Comparison of ENCODE assay signal across 15 cellular contexts in the genomic region with DNA sequence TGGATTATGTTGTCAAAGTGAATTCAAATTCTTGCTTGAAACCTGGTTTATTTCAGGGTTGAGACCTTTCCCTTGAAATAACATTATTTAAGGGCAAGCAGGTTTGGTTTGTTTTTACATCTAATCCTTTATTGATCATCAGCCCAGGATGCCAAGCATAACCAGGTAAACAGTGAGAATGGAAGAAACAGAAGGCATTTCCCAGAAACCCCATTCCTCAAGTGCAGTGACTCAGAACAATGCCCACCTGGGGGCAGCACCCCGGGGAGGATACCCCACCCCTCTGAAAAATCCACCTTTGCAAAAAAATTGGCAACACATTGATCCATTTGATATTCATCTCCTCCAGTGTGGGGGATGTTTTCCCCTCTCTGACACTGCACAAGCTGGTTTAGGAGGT. TPM values are rescaled to one million over a fixed set of nuclear protein-coding genes. Genes with fewer than 3 reads are reported as not detected.
DNase-seq lines count a peak whose midpoint lies in the region; ATAC-seq, FAIRE-seq and TF ChIP-seq lines count a peak whose summit lies in the region.
"Had no signal": no experiment of that assay in that cellular context is flagged by ENCODE, and none has a peak within 500 bp of the region (broad histone marks: within the 10 kb centered on the region; RNA-seq: fewer than 3 reads in every experiment).

No MANE protein-coding gene starts in this region.

- no peak overlapping the region for H3K4ac ChIP-seq in mesendoderm (ENCODE audit: low read depth, low read length)

- H3K79me1 ChIP-seq in mesendoderm (ENCODE audit: low read length), result no peaks in the 10 kb centered on the region

- peaks cover 7% of the 10 kb centered on the region for H3K36me3 ChIP-seq in WERI-Rb-1
- H3K36me3 ChIP-seq in mesendoderm (ENCODE audit: control insufficient read depth, insufficient read depth, low read length), result no peaks in the 10 kb centered on the region
- H3K36me3 ChIP-seq in GM23248 (ENCODE audit: low read depth), result no peaks in the 10 kb centered on the region

- no peak overlapping the region for H2BK5ac ChIP-seq in mesendoderm (ENCODE audit: low read length)

- H2AFZ ChIP-seq in GM23248, result no peak overlapping the region

- H2BK15ac ChIP-seq in mesendoderm (replicated peaks; ENCODE audit: low read depth), result no peak overlapping the region

- DNase-seq in D721Med (ENCODE audit: insufficient read length, low spot score) (no peak), GM13977 (ENCODE audit: low spot score) (no peak), WERI-Rb-1 (no peak), mesendoderm (peak; percentile 20), GM23248 (no peak), activated gamma-delta T cell treated with Interleukin-2 at 50 U/mL for 16 hours (no peak)
- no peak for DNase-seq in CD4-positive, alpha-beta T cell
- DNase-seq: activated CD4-positive, alpha-beta T cell treated with anti-CD3 and anti-CD28 coated beads, Interleukin-2, amount 50 U/mL, for 4 hours; COR-L47; dermis blood vessel endothelial cell; NCI-H1930; T-helper 1 cell had no signal

- H3F3A ChIP-seq in GM23248 (ENCODE audit: insufficient read depth), result no peaks in the 10 kb centered on the region

- no peaks in the 10 kb centered on the region for H3K4me1 Mint-ChIP-seq in CD4-positive, alpha-beta T cell (ENCODE audit: low read depth)

- no CpG with 5 or more reads among the region's 1 CpG for WGBS in mesendoderm (ENCODE audit: extremely low coverage, insufficient coverage, low lambda C conversion rate)
- 0 to 5% methylated on average over 1 of the region's 1 CpG for WGBS in GM23248 (ENCODE audit: low coverage in 1 of 2, low lambda C conversion rate in 2 of 2, missing lambda C conversion rate in 2 of 2), 2 experiments

- H3K4me3 ChIP-seq in WERI-Rb-1 (ENCODE audit: low read depth, low read length) (no peak overlapping the region), mesendoderm (ENCODE audit: low read length) (no peak overlapping the region), GM23248 (no peak overlapping the region)
- H3K4me3 ChIP-seq: HAP-1, thoracic aorta had no signal

- H2AK5ac ChIP-seq in mesendoderm (ENCODE audit: low read length), result no peak overlapping the region

- no peaks in the 10 kb centered on the region for H3K79me2 ChIP-seq in mesendoderm (ENCODE audit: control insufficient read depth, insufficient read depth, low read length)
- no peaks in the 10 kb centered on the region for H3K79me2 ChIP-seq in GM23248 (ENCODE audit: insufficient read depth)

- ATAC-seq in GM21737 (IDR thresholded peaks at IDR 0.05; ENCODE audit: unreplicated experiment), result no peak
- no peak for ATAC-seq in CD4-positive, alpha-beta T cell (ENCODE audit: poor library complexity)

- H4K5ac ChIP-seq in mesendoderm (ENCODE audit: low read length), result no peak overlapping the region

- H2BK120ac ChIP-seq in mesendoderm (ENCODE audit: low read depth, low read length), result no peak overlapping the region

- no peak for FAIRE-seq in D721Med (lab: Jason Lieb, UNC)

- H4K8ac ChIP-seq in mesendoderm (ENCODE audit: low read depth, low read length), result no peak overlapping the region

- H3K9me2 ChIP-seq in GM23248 (ENCODE audit: insufficient read depth), result no peaks in the 10 kb centered on the region

- H3K9ac ChIP-seq in mesendoderm (ENCODE audit: low read length) (no peak overlapping the region), GM23248 (no peak overlapping the region)

- H3K4me1 ChIP-seq in mesendoderm (ENCODE audit: control insufficient read depth, low read depth, low read length), result peaks cover 1% of the 10 kb centered on the region
- no peaks in the 10 kb centered on the region for H3K4me1 ChIP-seq in GM23248 (ENCODE audit: insufficient read depth)

- no peak overlapping the region for H3K23ac ChIP-seq in mesendoderm (ENCODE audit: low read length)

- intact Hi-C loops in CD4-positive, alpha-beta T cell (cut with DNase I, micrococcal nuclease), result no loop called here

- CTCF ChIA-PET in CD4-positive, alpha-beta T cell (lab: Charles Lee), result no interaction called here

- no peak overlapping the region for H3K27ac ChIP-seq in WERI-Rb-1
- no peak overlapping the region for H3K27ac ChIP-seq in mesendoderm (ENCODE audit: low read depth, low read length)
- H3K27ac ChIP-seq in GM23248, result no peak overlapping the region
- H3K27ac ChIP-seq in CD4-positive, alpha-beta T cell (ENCODE audit: low read depth, low read length), result no peak overlapping the region
- H3K27ac ChIP-seq: thoracic aorta had no signal

- H3K27me3 Mint-ChIP-seq in CD4-positive, alpha-beta T cell, result no peaks in the 10 kb centered on the region

- no peak overlapping the region for H3K4me3 Mint-ChIP-seq in CD4-positive, alpha-beta T cell

- no peaks in the 10 kb centered on the region for H3K9me3 Mint-ChIP-seq in CD4-positive, alpha-beta T cell

- no peaks in the 10 kb centered on the region for H3K9me3 ChIP-seq in WERI-Rb-1 (ENCODE audit: severe bottlenecking)
- H3K9me3 ChIP-seq in GM23248 (ENCODE audit: low read depth), result no peaks in the 10 kb centered on the region
- no peaks in the 10 kb centered on the region for H3K9me3 ChIP-seq in CD4-positive, alpha-beta T cell (ENCODE audit: control insufficient read depth, low read length)
- H3K9me3 ChIP-seq: HAP-1, thoracic aorta had no signal

- H3K27ac Mint-ChIP-seq in CD4-positive, alpha-beta T cell, result no peak overlapping the region

- H3K4me2 ChIP-seq in mesendoderm (ENCODE audit: low read length), result no peak overlapping the region
- H3K4me2 ChIP-seq in GM23248 (ENCODE audit: unreplicated experiment), result no peak overlapping the region

- H3K56ac ChIP-seq in mesendoderm (ENCODE audit: low read length), result no peak overlapping the region

- in situ Hi-C loops in GM13977 (cut with MboI; ENCODE audit: low pct_unique_long_range_greater_than_20kb, low sequenced_read_pairs, unreplicated experiment), result no loop called here
- in situ Hi-C loops in GM23248 (cut with MboI), result no loop called here

- no peaks in the 10 kb centered on the region for H3K27me3 ChIP-seq in WERI-Rb-1 (ENCODE audit: insufficient read depth, low read depth, severe bottlenecking)
- H3K27me3 ChIP-seq in mesendoderm (ENCODE audit: insufficient read depth, low read length, poor library complexity), result no peaks in the 10 kb centered on the region
- no peaks in the 10 kb centered on the region for H3K27me3 ChIP-seq in GM23248 (replicated peaks; ENCODE audit: insufficient read depth)
- H3K27me3 ChIP-seq in CD4-positive, alpha-beta T cell (ENCODE audit: control insufficient read depth, insufficient read depth, low read length), result no peaks in the 10 kb centered on the region

- POLR2A ChIA-PET in CD4-positive, alpha-beta T cell (lab: Charles Lee), result no interaction called here

- H3K18ac ChIP-seq in mesendoderm (ENCODE audit: low read length), result no peak overlapping the region

- H3K36me3 Mint-ChIP-seq in CD4-positive, alpha-beta T cell (ENCODE audit: low read depth), result peaks cover 16% of the 10 kb centered on the region

- no peaks in the 10 kb centered on the region for H4K20me1 ChIP-seq in GM23248 (ENCODE audit: insufficient read depth)

- TF ChIP-seq CTCF in D721Med (IDR thresholded peaks at IDR 0.05; ENCODE audit: insufficient read depth, missing control alignments), result peak; percentile 5
- peak; percentile 19 for TF ChIP-seq CTCF in GM13977 (IDR thresholded peaks at IDR 0.05; ENCODE audit: extremely low read depth, insufficient read depth, missing control alignments)
- TF ChIP-seq CTCF in WERI-Rb-1 (IDR thresholded peaks at IDR 0.05; ENCODE audit: low read depth, low read length), result peak; percentile 40
- TF ChIP-seq CTCF in CD4-positive, alpha-beta T cell (IDR thresholded peaks at IDR 0.05), result no peak

RNA-seq across cellular contexts. Expression of gene POFUT1, which starts 32.5 kb away (rescaled TPM):
- 20.6 TPM for polyA plus RNA-seq in mesendoderm (2013, experiment 1 of 2)
- 20.1 TPM for polyA plus RNA-seq in mesendoderm (2013, experiment 2 of 2)
- total RNA-seq in GM23248 (2014; rRNA removed; shearing (Covaris generic)), result 54.1 and 78.4 TPM in 2 replicates
- 32.5 and 35.4 TPM in 2 replicates for polyA plus RNA-seq in GM23248 (2016; fragmentation: Nextera tagmentation; extraction: Ambion mirVana)
- total RNA-seq in CD4-positive, alpha-beta T cell, result 1 to 10 TPM; 7.5 to 8.8 TPM

RNA-seq across cellular contexts. Expression of gene PLAGL2, which starts 32.7 kb away (rescaled TPM):
- 29.7 TPM for polyA plus RNA-seq in mesendoderm (2013, experiment 1 of 2)
- polyA plus RNA-seq in mesendoderm (2013, experiment 2 of 2), result 28.8 TPM
- total RNA-seq in GM23248 (2014; rRNA removed; shearing (Covaris generic)), result 2.1 and 4.2 TPM in 2 replicates
- polyA plus RNA-seq in GM23248 (2016; fragmentation: Nextera tagmentation; extraction: Ambion mirVana), result 3.7 and 4.1 TPM in 2 replicates
- 10 to 100 TPM; 15.6 to 16.9 TPM for total RNA-seq in CD4-positive, alpha-beta T cell

RNA-seq across cellular contexts. Expression of gene KIF3B, which starts 37.2 kb away (rescaled TPM):
- 17.6 TPM for polyA plus RNA-seq in mesendoderm (2013, experiment 1 of 2)
- 17.3 TPM for polyA plus RNA-seq in mesendoderm (2013, experiment 2 of 2)
- total RNA-seq in GM23248 (2014; rRNA removed; shearing (Covaris generic)), result 25.9 and 28.3 TPM in 2 replicates
- 8.4 and 8.8 TPM in 2 replicates for polyA plus RNA-seq in GM23248 (2016; fragmentation: Nextera tagmentation; extraction: Ambion mirVana)
- total RNA-seq in CD4-positive, alpha-beta T cell, result 1 to 10 TPM; 7.3 TPM
